24 cellular contexts compared by ENCODE assay signal in the genomic region with DNA sequence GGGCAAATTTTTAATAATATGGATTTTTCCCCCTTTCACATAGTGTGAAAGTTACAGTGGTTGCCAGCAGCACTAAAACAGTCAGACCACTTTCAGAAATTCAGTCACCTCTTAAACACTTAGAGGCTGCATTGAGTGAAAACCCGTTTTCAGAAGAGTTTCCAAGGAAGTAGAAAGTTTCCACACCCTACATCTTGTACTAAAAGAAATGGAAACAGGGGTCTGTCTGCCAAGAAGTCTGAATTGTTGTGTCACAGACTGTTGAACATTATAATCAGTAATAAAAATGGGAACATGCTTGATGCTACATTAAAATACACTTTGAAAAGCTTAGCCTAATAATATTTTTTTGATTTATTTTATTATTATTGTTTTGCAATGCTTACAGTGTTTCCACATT.
"Had no signal": no experiment of that assay in that cellular context is flagged by ENCODE, and none has a peak within 500 bp of the region (broad histone marks: within the 10 kb centered on the region; RNA-seq: fewer than 3 reads in every experiment).

No MANE protein-coding gene starts in this region.

- ATAC-seq: natural killer cell; psoas muscle; stimulated activated effector memory CD8-positive, alpha-beta T cell treated with anti-CD3 and anti-CD28 coated beads, Interleukin-12 subunit alpha, Interleukin-12 subunit beta, amount 100 ng/mL, for 72 hours; upper lobe of right lung had no signal

- H2AFZ ChIP-seq: neural progenitor cell, parathyroid adenoma had no signal

- FAIRE-seq: small intestine, urothelium cell line had no signal

- H3K4me1 ChIP-seq: left ventricle myocardium inferior, neural progenitor cell, parathyroid adenoma, psoas muscle, sigmoid colon, spleen, suprapubic skin, tibial artery, upper lobe of right lung had no signal

- H3K9ac ChIP-seq: neural progenitor cell, parathyroid adenoma had no signal

- H3K4me2 ChIP-seq: neural progenitor cell had no signal

- DNase-seq: islet precursor cell; left ventricle myocardium inferior; mesendoderm; naive B cell; natural killer cell; nephron progenitor cell; occipital lobe; psoas muscle; sigmoid colon; small intestine; spleen; stimulated activated CD4-positive, alpha-beta T cell treated with anti-CD3 and anti-CD28 coated beads, Interleukin-4, amount 100 ng/mL, for 24 hours; stimulated activated naive CD4-positive, alpha-beta T cell; tibial artery; trophoblast cell; upper lobe of right lung had no signal

- H3K27ac ChIP-seq: left ventricle myocardium inferior, neural progenitor cell, neutrophil, parathyroid adenoma, psoas muscle, sigmoid colon, spleen, suprapubic skin, tibial artery, upper lobe of right lung had no signal

- H3K4me3 ChIP-seq: left ventricle myocardium inferior, lung, neural progenitor cell, psoas muscle, sigmoid colon, spleen, suprapubic skin, thoracic aorta, tibial artery, upper lobe of right lung had no signal

- H3K9me3 ChIP-seq: left ventricle myocardium inferior, neutrophil, psoas muscle, sigmoid colon, suprapubic skin, thoracic aorta, tibial artery, upper lobe of right lung had no signal

- H3K36me3 ChIP-seq: left ventricle myocardium inferior, neural progenitor cell, neutrophil, sigmoid colon, spleen, suprapubic skin, thoracic aorta, tibial artery, upper lobe of right lung had no signal

- H3K27me3 ChIP-seq: neural progenitor cell, neutrophil, sigmoid colon, spleen, suprapubic skin, tibial artery, upper lobe of right lung had no signal

- H3K79me2 ChIP-seq: parathyroid adenoma had no signal
